Comparison of ENCODE assay signal across 8 cellular contexts in genomic region chr17:61399131-61400057, GRCh38. TPM values are rescaled to one million over a fixed set of nuclear protein-coding genes. Genes with fewer than 3 reads are reported as not detected.
DNase-seq lines count a peak whose midpoint lies in the region; ATAC-seq, FAIRE-seq and TF ChIP-seq lines count a peak whose summit lies in the region.

Gene TBX2 (plus strand): TSS chr17:61399843. CDS start chr17:61400177, 334 bp downstream.

- CTCF ChIA-PET in K562 (lab: Yijun Ruan, JAX; ENCODE audit: low intra/inter-chr PET ratio): no interaction called here

- H3K9ac ChIP-seq in K562 (ENCODE audit: insufficient read depth in 1 of 2, low read depth in 2 of 2, low read length in 2 of 2): no peak within 1 kb of the TSS

- no peak within 1 kb of the TSS for H3K4me3 ChIP-seq in K562

- H3K9me3 ChIP-seq in K562 (replicated peaks; ENCODE audit: control insufficient read depth, insufficient read depth, low read depth, low read length): no peaks in the 10 kb centered on the region

- no peak for TF ChIP-seq POLR2A in K562 (conservative IDR thresholded peaks at IDR 0.05)

- peak; percentile 89 for DNase-seq in EH (ENCODE audit: low read depth)
- peak; percentile 54 for DNase-seq in NCI-H146 treated with DMSO at 0.1 percent for 48 hours (lab: John Stamatoyannopoulos, UW; ENCODE audit: unreplicated experiment)
- no peak for DNase-seq in K562 (ENCODE audit: extremely low read depth in 1 of 4, low spot score in 3 of 4)
- peak; percentile 63 for DNase-seq in iris pigment epithelial cell (ENCODE audit: low read depth)
- peak; percentile 85 for DNase-seq in smooth muscle cell of the brain vasculature (ENCODE audit: low read depth, low spot score)
- no peak for DNase-seq in NCI-H1092 treated with DMSO at 0.1 percent for 48 hours (lab: John Stamatoyannopoulos, UW)

- peaks cover 0 to 6% of the 10 kb centered on the region in 2 experiments; a peak in 1 of 5 replicates for H3K4me1 ChIP-seq in K562 (replicated peaks in 1 of 2; ENCODE audit: control insufficient read depth in 2 of 2, insufficient read depth in 2 of 2, low read length in 2 of 2)

- H3K9me1 ChIP-seq in K562 (ENCODE audit: control insufficient read depth, insufficient read depth, low read length): no peaks in the 10 kb centered on the region

- intact Hi-C loops in K562 (cut with micrococcal nuclease): no loop called here

- TF ChIP-seq CTCF in K562 (IDR thresholded peaks at IDR 0.05 in 2 of 3, conservative IDR thresholded peaks at IDR 0.05 in 1 of 3; ENCODE audit: insufficient read depth in 2 of 3, low read depth in 1 of 3, low read length in 3 of 3): no peak

- no TSS peak for BruUV-seq in K562 (replicated peaks; lab: Mats Ljungman, UMichigan)

- no peak for TF ChIP-seq RAD21 in K562 (CRISPR knock-in tag; conservative IDR thresholded peaks at IDR 0.05 in 1 of 2, IDR thresholded peaks at IDR 0.05 in 1 of 2)

- H3K79me2 ChIP-seq in K562 (ENCODE audit: control insufficient read depth, insufficient read depth, low read length): no peaks in the 10 kb centered on the region

- no peak within 1 kb of the TSS for H3K4me2 ChIP-seq in K562 (ENCODE audit: insufficient read depth, low read length)

- H4K20me1 ChIP-seq in K562 (replicated peaks; ENCODE audit: control insufficient read depth, insufficient read depth, low read length): no peaks in the 10 kb centered on the region

- in situ Hi-C loops in K562 (cut with MboI): no loop called here

- TF ChIP-seq EP300 in K562 (IDR thresholded peaks at IDR 0.05; ENCODE audit: low read length): no peak

- WGBS in K562 (ENCODE audit: insufficient coverage, low coverage, missing lambda C conversion rate): 33% methylated on average over 37 of the region's 97 CpGs

- ATAC-seq in K562: no peak
- no peak for ATAC-seq in HG03095 (IDR thresholded peaks at IDR 0.05; ENCODE audit: unreplicated experiment)
- no peak for ATAC-seq in GM19328 (IDR thresholded peaks at IDR 0.05; ENCODE audit: unreplicated experiment)

- no peak within 1 kb of the TSS for H3K27ac ChIP-seq in K562 (ENCODE audit: extremely low read depth, low read depth, low read length)

- peaks cover 7 to 29% of the 10 kb centered on the region in 2 experiments; a peak in 3 of 5 replicates for H3K27me3 ChIP-seq in K562 (ENCODE audit: control insufficient read depth in 2 of 2, insufficient read depth in 2 of 2, low read length in 2 of 2)

- FAIRE-seq in K562 (lab: Jason Lieb, UNC): no peak

- POLR2A ChIA-PET in K562 (lab: Yijun Ruan, JAX): no interaction called here

- no peak within 1 kb of the TSS for H2AFZ ChIP-seq in K562 (ENCODE audit: low read depth, low read length)

- no peaks in the 10 kb centered on the region for H3K36me3 ChIP-seq in K562 (ENCODE audit: control insufficient read depth, insufficient read depth, low read length)

TF ChIP-seq in K562, 482 proteins besides CTCF, POLR2A, EP300 and RAD21:
- TF ChIP-seq SNRNP70 (optimal IDR thresholded peaks at IDR 0.05; ENCODE audit: low read depth, low read length) (no peak), XRCC4 (IDR thresholded peaks at IDR 0.05; ENCODE audit: extremely low read depth, insufficient read depth, insufficient read length) (no peak), MTF1 (CRISPR knock-in tag; IDR thresholded peaks at IDR 0.05; ENCODE audit: borderline replicate concordance) (no peak), DIDO1 (tag; IDR thresholded peaks at IDR 0.05; ENCODE audit: low read depth) (no peak), EWSR1 (IDR thresholded peaks at IDR 0.05; ENCODE audit: borderline replicate concordance, low read depth, partially characterized antibody) (peak; percentile 51), ZBTB11 (CRISPR knock-in tag; IDR thresholded peaks at IDR 0.05) (peak in 1 of 3 experiments; percentile 95; a peak in 2 of 6 replicates)

RNA-seq across cellular contexts. Expression of gene TBX2, which starts in this region (rescaled TPM):
- total RNA-seq in K562 (2011; cell fraction: chromatin; rRNA removed; ENCODE audit: low replicate concordance): not detected in 2 replicates
- not detected in 2 replicates for total RNA-seq in K562 (2011; cell fraction: nucleolus; rRNA removed)
- not detected in 2 replicates for total RNA-seq in K562 (2011; cell fraction: nucleoplasm; rRNA removed)
- total RNA-seq in K562 (2014; rRNA removed): not detected in 2 replicates
- not detected in 2 replicates for total RNA-seq in K562 (2014; rRNA removed; fragmentation: Illumina TruSeq; extraction: Trizol)
- not detected in 2 replicates for total RNA-seq in K562 (2015; rRNA removed; fragmentation: Illumina TruSeq; extraction: Trizol)
- total RNA-seq in K562 (2021): 0.13 and 0.18 TPM in 2 replicates
- not detected in 2 replicates for polyA plus RNA-seq in K562 (2011; rRNA removed)
- polyA plus RNA-seq in K562 (2011; cell fraction: cytosol; rRNA removed): not detected in 2 replicates
- polyA plus RNA-seq in K562 (2011; cell fraction: nucleus; rRNA removed): not detected in 2 replicates
- polyA plus RNA-seq in K562 (2012): 0.03 TPM in 1 of 2 replicates, not detected in the other
- polyA plus RNA-seq in K562 (2014; fragmentation: Illumina TruSeq; extraction: Trizol): not detected in 2 replicates
- not detected for polyA plus RNA-seq in K562 (2014; fragmentation: Nextera tagmentation; extraction: Ambion mirVana)
- polyA plus RNA-seq in K562 (2014; rRNA removed): not detected in 2 replicates
- polyA minus RNA-seq in K562 (2011; rRNA and poly(A)+ RNA removed): not detected in 2 replicates
- not detected in 2 replicates for polyA minus RNA-seq in K562 (2011; cell fraction: cytosol; rRNA and poly(A)+ RNA removed)
- polyA minus RNA-seq in K562 (2011; cell fraction: nucleus; rRNA and poly(A)+ RNA removed): not detected in 2 replicates

Comparison
In these comparisons a context has a peak if more than half of its experiments do, and no peak if none do; other contexts are left out.
1. DNase-seq: peak in EH (single experiment), NCI-H146 treated with DMSO at 0.1 percent for 48 hours (single experiment), iris pigment epithelial cell (single experiment) and smooth muscle cell of the brain vasculature (single experiment); none in K562 (0 of 4) and NCI-H1092 treated with DMSO at 0.1 percent for 48 hours (single experiment).